ENCODE assay signal across 1 cellular context in genomic region chr3:186536883-186537553, GRCh38.
TF ChIP-seq lines count a peak whose summit lies in the region.

No MANE protein-coding gene starts in this region.

TF ChIP-seq in IMR-90, 13 proteins besides CTCF, POLR2A, EP300 and RAD21 (continued from another document):
- TF ChIP-seq BHLHE40 (IDR thresholded peaks at IDR 0.05; ENCODE audit: low read depth, low read length) = no peak
- no peak for TF ChIP-seq RCOR1 (IDR thresholded peaks at IDR 0.05; ENCODE audit: insufficient replicate concordance, low read length)
- no peak for TF ChIP-seq MXI1 (IDR thresholded peaks at IDR 0.05; ENCODE audit: borderline replicate concordance, low read depth, low read length)
- TF ChIP-seq RFX5 (IDR thresholded peaks at IDR 0.05; ENCODE audit: low read depth, low read length) = no peak
